29 cellular contexts compared by ENCODE assay signal in the genomic region with DNA sequence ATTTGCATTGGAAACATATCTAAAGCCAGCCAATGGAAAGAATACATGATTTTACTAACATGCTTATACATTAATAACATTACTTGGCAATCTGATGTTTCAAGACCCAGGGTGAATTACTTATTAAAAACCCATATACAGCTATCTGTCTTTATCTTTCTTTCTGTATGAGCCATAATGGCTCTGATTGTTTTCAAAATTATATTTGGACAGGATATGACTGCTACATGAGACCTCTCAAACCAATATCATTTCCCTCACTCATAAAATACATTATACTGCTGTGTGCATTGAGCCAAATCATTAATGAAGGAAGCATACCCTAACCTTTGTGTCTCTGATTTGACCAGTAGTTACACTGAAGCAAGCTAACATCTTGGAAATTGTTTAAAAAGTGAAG.
"Had no signal": no experiment of that assay in that cellular context is flagged by ENCODE, and none has a peak within 500 bp of the region (broad histone marks: within the 10 kb centered on the region; RNA-seq: fewer than 3 reads in every experiment).

No MANE protein-coding gene starts in this region.

- H3K36me3 Mint-ChIP-seq: activated naive CD4-positive, alpha-beta T cell treated with anti-CD3 and anti-CD28 coated beads, Interleukin-2, amount 50 U/mL, for 72 hours; WTC11 had no signal

- H3K4me3 ChIP-seq: adrenal gland, body of pancreas had no signal

- H3K4me1 ChIP-seq: adrenal gland, body of pancreas had no signal

- H3K9me3 Mint-ChIP-seq: activated CD4-positive, alpha-beta T cell treated with anti-CD3 and anti-CD28 coated beads, Interleukin-2, amount 10 ng/mL, durations not matched to agents 7 days and 5 days; activated naive CD4-positive, alpha-beta T cell treated with anti-CD3 and anti-CD28 coated beads for 36 hours; activated naive CD4-positive, alpha-beta T cell treated with anti-CD3 and anti-CD28 coated beads, Interleukin-2, amount 50 U/mL, for 72 hours; activated T-helper 1 cell treated with anti-CD3 and anti-CD28 coated beads, Interleukin-12 subunit alpha, Interleukin-12 subunit beta, Interleukin-2, Interleukin-4 antibody, amounts not matched to agents 30 ng/mL and 10 ng/mL and 1 ng/mL, durations not matched to agents 14 hours and 24 hours and 36 hours; T-helper 1 cell treated with Interleukin-12 subunit alpha and Interleukin-12 subunit beta and Interleukin-4 antibody, amounts not matched to agents 30 μg/mL and 1 μg/mL, for 36 hours; T-helper 2 cell treated with Interferon-gamma antibody and Interleukin-4, amounts not matched to agents 5 μg/mL and 100 μg/mL, for 36 hours had no signal

- H3K4me1 Mint-ChIP-seq: activated CD4-positive, alpha-beta T cell treated with anti-CD3 and anti-CD28 coated beads for 36 hours; activated CD4-positive, alpha-beta T cell treated with anti-CD3 and anti-CD28 coated beads, Interleukin-2, amount 10 ng/mL, durations not matched to agents 7 days and 5 days; WTC11 had no signal

- ATAC-seq: activated CD4-positive, alpha-beta T cell treated with anti-CD3 and anti-CD28 coated beads for 36 hours; activated CD4-positive, CD25-positive, alpha-beta regulatory T cell treated with anti-CD3 and anti-CD28 coated beads, Interleukin-2, amount 50 U/mL, for 24 hours; activated naive CD4-positive, alpha-beta T cell treated with anti-CD3 and anti-CD28 coated beads, Interleukin-2, amount 50 U/mL, for 72 hours; activated T-cell treated with anti-CD3 and anti-CD28 coated beads, Interleukin-2, amount 50 U/mL, for 4 hours; body of pancreas; WTC11 had no signal

- H3K27me3 Mint-ChIP-seq: activated CD4-positive, alpha-beta T cell treated with anti-CD3 and anti-CD28 coated beads for 36 hours; activated CD4-positive, alpha-beta T cell treated with anti-CD3 and anti-CD28 coated beads, Interleukin-2, amount 10 ng/mL, durations not matched to agents 7 days and 5 days had no signal

- H3K27ac Mint-ChIP-seq: activated CD4-positive, alpha-beta T cell treated with anti-CD3 and anti-CD28 coated beads for 36 hours; activated CD4-positive, alpha-beta T cell treated with anti-CD3 and anti-CD28 coated beads, Interleukin-2, amount 10 ng/mL, durations not matched to agents 7 days and 5 days; activated naive CD4-positive, alpha-beta T cell treated with anti-CD3 and anti-CD28 coated beads for 36 hours; activated naive CD4-positive, alpha-beta T cell treated with anti-CD3 and anti-CD28 coated beads, Interleukin-2, amount 50 U/mL, for 72 hours; activated T-helper 1 cell treated with anti-CD3 and anti-CD28 coated beads, Interleukin-12 subunit alpha, Interleukin-12 subunit beta, Interleukin-2, Interleukin-4 antibody, amounts not matched to agents 30 ng/mL and 10 ng/mL and 1 ng/mL, durations not matched to agents 14 hours and 24 hours and 36 hours; T-helper 1 cell treated with Interleukin-12 subunit alpha and Interleukin-12 subunit beta and Interleukin-4 antibody, amounts not matched to agents 30 μg/mL and 1 μg/mL, for 36 hours; T-helper 2 cell treated with Interferon-gamma antibody and Interleukin-4, amounts not matched to agents 5 μg/mL and 100 μg/mL, for 36 hours; WTC11 had no signal

- H3K9me3 ChIP-seq: adrenal gland, body of pancreas had no signal

- H3K27ac ChIP-seq: adrenal gland, body of pancreas had no signal

- H3K36me3 ChIP-seq: adrenal gland had no signal

- DNase-seq: activated CD4-positive, alpha-beta T cell treated with anti-CD3 and anti-CD28 coated beads for 36 hours; activated CD4-positive, alpha-beta T cell treated with anti-CD3 and anti-CD28 coated beads, Interleukin-2, amount 10 ng/mL, durations not matched to agents 7 days and 5 days; activated CD4-positive, alpha-beta T cell treated with anti-CD3 and anti-CD28 coated beads, Interleukin-2, amount 50 U/mL, for 48 hours; activated CD8-positive, alpha-beta memory T cell treated with anti-CD3 and anti-CD28 coated beads, Interleukin-2, amount 50 U/mL, for 4 hours; activated gamma-delta T cell treated with Interleukin-2 at 50 U/mL for 16 hours; activated naive CD4-positive, alpha-beta T cell treated with anti-CD3 and anti-CD28 coated beads for 36 hours; activated T-cell treated with anti-CD3 and anti-CD28 coated beads for 4 hours; activated T-cell treated with anti-CD3 and anti-CD28 coated beads, Interleukin-2, amount 50 U/mL, for 4 hours; adrenal gland; body of pancreas; caudate nucleus; cerebellar nuclear complex; Karpas-422; KBM-7; NCI-H1105; NCI-H1417 treated with DMSO at 0.1 percent for 48 hours; NCI-H187 treated with DMSO at 0.1 percent for 48 hours; NCI-H2081; NCI-H2171 treated with DMSO at 0.1 percent for 48 hours; NCI-H2227 treated with DMSO at 0.1 percent for 48 hours; NCI-H446; NCI-H510A treated with DMSO at 0.1 percent for 48 hours; Right ventricle myocardium superior had no signal

- H3K4me3 Mint-ChIP-seq: activated CD4-positive, alpha-beta T cell treated with anti-CD3 and anti-CD28 coated beads for 36 hours; activated CD4-positive, alpha-beta T cell treated with anti-CD3 and anti-CD28 coated beads, Interleukin-2, amount 10 ng/mL, durations not matched to agents 7 days and 5 days; activated naive CD4-positive, alpha-beta T cell treated with anti-CD3 and anti-CD28 coated beads for 36 hours; activated T-cell treated with anti-CD3 and anti-CD28 coated beads, Interleukin-2, amount 50 U/mL, for 4 hours; activated T-helper 1 cell treated with anti-CD3 and anti-CD28 coated beads, Interleukin-12 subunit alpha, Interleukin-12 subunit beta, Interleukin-2, Interleukin-4 antibody, amounts not matched to agents 30 ng/mL and 10 ng/mL and 1 ng/mL, durations not matched to agents 14 hours and 24 hours and 36 hours; T-helper 1 cell treated with Interleukin-12 subunit alpha and Interleukin-12 subunit beta and Interleukin-4 antibody, amounts not matched to agents 30 μg/mL and 1 μg/mL, for 36 hours; T-helper 2 cell treated with Interferon-gamma antibody and Interleukin-4, amounts not matched to agents 5 μg/mL and 100 μg/mL, for 36 hours; WTC11 had no signal

- H3K27me3 ChIP-seq: adrenal gland, body of pancreas had no signal
